ENCODE assay signal across 17 cellular contexts in the genomic region with DNA sequence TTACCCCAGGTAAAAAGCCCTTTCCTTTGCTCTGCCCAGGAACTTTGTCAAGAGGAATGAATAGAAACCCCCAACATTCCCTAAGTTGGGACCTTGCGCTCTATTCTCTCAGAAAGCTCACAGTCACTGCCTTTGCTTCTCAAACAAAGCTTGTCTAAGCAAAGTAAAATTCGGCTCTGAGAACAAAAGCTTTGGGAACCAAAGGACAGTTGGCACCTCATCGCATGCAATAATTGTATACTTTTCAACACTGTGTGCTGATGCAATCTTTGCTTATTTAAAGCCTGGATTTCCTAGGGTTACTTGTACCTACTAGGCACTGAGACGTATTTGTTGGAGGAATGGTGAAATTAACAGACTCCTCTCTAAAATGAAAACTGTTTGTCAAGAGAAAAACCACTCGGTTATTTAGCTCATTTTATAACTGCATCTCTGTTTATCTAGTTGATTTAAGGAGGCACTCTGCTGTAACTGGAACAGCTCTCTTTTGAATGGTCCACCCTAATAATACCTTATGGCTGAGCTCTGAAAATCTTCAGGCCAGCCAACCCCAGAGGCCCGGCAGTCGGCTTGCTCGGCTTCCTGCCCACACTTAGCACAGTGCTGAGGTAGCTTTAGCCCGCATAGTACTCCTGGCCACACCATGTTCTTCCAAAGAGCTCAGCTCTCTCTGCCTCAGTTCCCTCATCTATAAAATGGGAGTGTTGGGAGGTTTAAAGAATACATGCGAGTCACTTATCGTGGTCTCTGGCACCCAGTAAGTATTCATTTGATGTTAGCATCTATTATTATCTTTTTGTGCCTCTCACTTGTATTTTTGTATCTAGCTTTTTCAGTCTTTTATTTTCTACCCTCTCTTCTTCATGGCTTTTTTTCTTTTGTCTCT.
DNase-seq lines count a peak whose midpoint lies in the region; ATAC-seq, FAIRE-seq and TF ChIP-seq lines count a peak whose summit lies in the region.
"Had no signal": no experiment of that assay in that cellular context is flagged by ENCODE, and none has a peak within 500 bp of the region (broad histone marks: within the 10 kb centered on the region; RNA-seq: fewer than 3 reads in every experiment).

No MANE protein-coding gene starts in this region.

- H3K9me3 ChIP-seq in astrocyte (ENCODE audit: insufficient read depth, low read depth, low read length) (no peaks in the 10 kb centered on the region), testis (no peaks in the 10 kb centered on the region)

- no TSS peak for BruUV-seq in MCF 10A (replicated peaks; lab: Mats Ljungman, UMichigan)

- TF ChIP-seq CTCF in MCF 10A (IDR thresholded peaks at IDR 0.05; ENCODE audit: unreplicated experiment), result no peak
- no peak for TF ChIP-seq CTCF in astrocyte (IDR thresholded peaks at IDR 0.05; ENCODE audit: insufficient read depth, low read depth, low read length)
- no peak for TF ChIP-seq CTCF in testis (IDR thresholded peaks at IDR 0.05)

- CTCF ChIA-PET in MCF 10A (lab: Yijun Ruan, JAX), result no interaction called here

- H4K20me1 ChIP-seq in astrocyte (ENCODE audit: insufficient read depth, low read length), result no peaks in the 10 kb centered on the region

- DNase-seq in T47D (ENCODE audit: low read depth in 1 of 2, low spot score in 1 of 2) (peak; percentile 23 to 84), MCF 10A (ENCODE audit: unreplicated experiment) (no peak), astrocyte (ENCODE audit: low read depth) (no peak), left lobe of liver (ENCODE audit: low spot score) (peak; percentile 66), testis (no peak), kidney glomerular epithelial cell (lab: John Stamatoyannopoulos, UW) (no peak)
- DNase-seq in stimulated activated naive CD4-positive, alpha-beta T cell (lab: John Stamatoyannopoulos, UW), result no peak
- DNase-seq: erythroblast; NCI-H1417; NCI-H526; RPMI8226; stimulated activated CD4-positive, alpha-beta T cell treated with anti-CD3 and anti-CD28 coated beads, Interleukin-4, amount 100 ng/mL, for 24 hours; T-helper 17 cell had no signal

- H3K36me3 ChIP-seq in astrocyte (ENCODE audit: insufficient read depth, low read length) (no peaks in the 10 kb centered on the region), testis (ENCODE audit: low read depth, missing control alignments) (no peaks in the 10 kb centered on the region)

- H3K4me2 ChIP-seq in astrocyte (ENCODE audit: low read length), result no peak overlapping the region

- no peak overlapping the region for H3K27ac ChIP-seq in astrocyte (ENCODE audit: low read depth, low read length)
- peak overlapping the region; percentile 13 to 28 for H3K27ac ChIP-seq in testis

- H3K27ac Mint-ChIP-seq in MCF 10A (ENCODE audit: low read depth, unreplicated experiment) (no peak overlapping the region), astrocyte (ENCODE audit: unreplicated experiment) (peak overlapping the region; percentile 73)
- H3K27ac Mint-ChIP-seq: activated naive CD4-positive, alpha-beta T cell treated with anti-CD3 and anti-CD28 coated beads, Interleukin-2, amount 50 U/mL, for 72 hours; T-helper 17 cell had no signal

- WGBS in testis, 2 donors, result 59 to 61% methylated on average over 11 of the region's 11 CpGs

- H3K4me1 ChIP-seq in astrocyte (ENCODE audit: insufficient read depth, low read length), result no peaks in the 10 kb centered on the region
- H3K4me1 ChIP-seq in testis, result peaks cover 49% of the 10 kb centered on the region

- H2AFZ ChIP-seq in astrocyte (ENCODE audit: low read depth, low read length), result no peak overlapping the region

- H3K36me3 Mint-ChIP-seq in MCF 10A (ENCODE audit: insufficient read depth, unreplicated experiment) (no peaks in the 10 kb centered on the region), astrocyte (ENCODE audit: low read depth, unreplicated experiment) (no peaks in the 10 kb centered on the region)

- no peak overlapping the region for H3K4me3 ChIP-seq in astrocyte (ENCODE audit: insufficient read depth, low read depth, low read length)
- no peak overlapping the region for H3K4me3 ChIP-seq in testis

- peak; percentile 58 for ATAC-seq in left lobe of liver
- no peak for ATAC-seq in GM18519 (IDR thresholded peaks at IDR 0.05; ENCODE audit: low FRiP score, unreplicated experiment)
- ATAC-seq: activated naive CD4-positive, alpha-beta T cell treated with anti-CD3 and anti-CD28 coated beads, Interleukin-2, amount 50 U/mL, for 72 hours; T-helper 17 cell had no signal

- intact Hi-C loops in MCF 10A (cut with micrococcal nuclease), result no loop called here
- intact Hi-C loops in testis (cut with DNase I; ENCODE audit: low total_unique reads), result no loop called here

- no peak overlapping the region for H3K4me3 Mint-ChIP-seq in MCF 10A (ENCODE audit: unreplicated experiment)
- no peak overlapping the region for H3K4me3 Mint-ChIP-seq in astrocyte (ENCODE audit: unreplicated experiment)
- H3K4me3 Mint-ChIP-seq: nephron, T-helper 17 cell had no signal

- H3K27me3 Mint-ChIP-seq in MCF 10A (ENCODE audit: insufficient read depth, unreplicated experiment), result no peaks in the 10 kb centered on the region
- no peaks in the 10 kb centered on the region for H3K27me3 Mint-ChIP-seq in astrocyte (ENCODE audit: low read depth, unreplicated experiment)

- no peak for TF ChIP-seq POLR2A in testis (IDR thresholded peaks at IDR 0.05)

- H3K27me3 ChIP-seq in astrocyte (ENCODE audit: insufficient read depth, low read length) (peaks cover 15% of the 10 kb centered on the region), testis (no peaks in the 10 kb centered on the region)

- POLR2A ChIA-PET in MCF 10A (lab: Yijun Ruan, JAX), result interaction anchor here (0.7 to 1.6 kb wide), 2 partner anchors 12 to 15 kb away, joined by 3 to 4 read pairs; no protein-coding TSS in a partner anchor

- H3K79me2 ChIP-seq in astrocyte (ENCODE audit: insufficient read depth, low read length), result no peaks in the 10 kb centered on the region

- H3K4me1 Mint-ChIP-seq in MCF 10A (ENCODE audit: insufficient read depth, unreplicated experiment) (peaks cover 9% of the 10 kb centered on the region), astrocyte (ENCODE audit: low read depth, unreplicated experiment) (peaks cover 64% of the 10 kb centered on the region)

- in situ Hi-C loops in T47D (cut with HindIII; ENCODE audit: low pct_unique_long_range_greater_than_20kb, low sequenced_read_pairs), result no loop called here

- H3K9ac ChIP-seq in astrocyte (ENCODE audit: low read length), result no peak overlapping the region

- H3K9me3 Mint-ChIP-seq in MCF 10A (ENCODE audit: unreplicated experiment) (no peaks in the 10 kb centered on the region), astrocyte (ENCODE audit: unreplicated experiment) (no peaks in the 10 kb centered on the region)
- H3K9me3 Mint-ChIP-seq: activated naive CD4-positive, alpha-beta T cell treated with anti-CD3 and anti-CD28 coated beads, Interleukin-2, amount 50 U/mL, for 72 hours; nephron had no signal

- no peak for FAIRE-seq in astrocyte (lab: Jason Lieb, UNC)
- FAIRE-seq: colon had no signal

Comparison
In these comparisons a context has a peak if more than half of its experiments do, and no peak if none do; other contexts are left out.
1. DNase-seq: peak in T47D (2 of 2) and left lobe of liver (single experiment); none in MCF 10A (single experiment), astrocyte (single experiment), testis (single experiment), stimulated activated naive CD4-positive, alpha-beta T cell (0 of 6) and kidney glomerular epithelial cell (single experiment).